26 cellular contexts compared by ENCODE assay signal in the genomic region with DNA sequence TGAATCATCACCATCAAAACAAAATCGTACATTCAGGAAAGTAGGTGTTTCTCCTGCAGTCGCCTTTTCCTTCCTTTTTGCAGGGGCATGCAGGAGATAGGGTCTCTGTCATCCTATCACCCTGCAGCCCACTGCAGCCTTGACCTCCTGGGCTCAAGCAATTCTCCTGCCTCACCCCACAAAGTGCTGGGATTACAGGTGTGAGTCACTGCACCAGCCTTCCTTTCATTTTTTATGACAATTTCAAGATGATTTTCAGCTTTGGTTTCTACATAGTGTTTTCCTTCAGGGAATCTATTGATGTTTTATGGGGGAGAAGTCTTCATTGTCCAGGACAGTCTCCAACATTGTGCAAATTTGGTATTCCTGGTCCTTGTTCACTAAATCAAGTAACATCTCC.
"Had no signal": no experiment of that assay in that cellular context is flagged by ENCODE, and none has a peak within 500 bp of the region (broad histone marks: within the 10 kb centered on the region; RNA-seq: fewer than 3 reads in every experiment).

No MANE protein-coding gene starts in this region.

- H3K36me3 ChIP-seq: heart right ventricle, ovary, sigmoid colon, spleen, tibial artery had no signal

- FAIRE-seq: islet of Langerhans had no signal

- H3K4me3 ChIP-seq: dorsolateral prefrontal cortex, heart right ventricle, lung, ovary, psoas muscle, sigmoid colon, spleen, testis, tibial artery had no signal

- H3K4me1 ChIP-seq: psoas muscle, spleen, testis, tibial artery had no signal

- H3K9me3 ChIP-seq: heart right ventricle, ovary, psoas muscle, sigmoid colon, spleen, testis, tibial artery had no signal

- H3K27me3 ChIP-seq: dorsolateral prefrontal cortex, heart right ventricle, ovary, sigmoid colon, spleen, testis, tibial artery had no signal

- DNase-seq: cerebellar nuclear complex; dorsolateral prefrontal cortex; effector CD4-positive, alpha-beta T cell; glutamatergic neuron; heart right ventricle; hippocampal formation; kidney glomerular epithelial cell; mesenchymal stem cell; naive thymus-derived CD4-positive, alpha-beta T cell; occipital lobe; ovary; posterior cingulate gyrus; psoas muscle; right cardiac atrium; sigmoid colon; spleen; stimulated activated CD4-positive, alpha-beta T cell treated with anti-CD3 and anti-CD28 coated beads, Interleukin-4, amount 100 ng/mL, for 4 hours; stimulated activated naive CD8-positive, alpha-beta T cell treated with anti-CD3 and anti-CD28 coated beads, Interleukin-15, Interleukin-2, amounts not matched to agents 100 U/mL and 50 U/mL, for 24 hours; substantia nigra; testis; tibial artery had no signal

- H3K27ac ChIP-seq: dorsolateral prefrontal cortex, epithelial cell of prostate, heart right ventricle, ovary, psoas muscle, sigmoid colon, spleen, testis, tibial artery had no signal

- ATAC-seq: esophagus mucosa; heart right ventricle; naive thymus-derived CD4-positive, alpha-beta T cell; psoas muscle; right cardiac atrium; stimulated activated memory B cell treated with anti-CD40 and anti-IgM and Interleukin-4, amounts not matched to agents 10 μg/mL and 1 μg/mL and 100 μg/mL, for 72 hours; stimulated activated naive CD8-positive, alpha-beta T cell treated with anti-CD3 and anti-CD28 coated beads, Interleukin-15, Interleukin-2, amounts not matched to agents 100 U/mL and 50 U/mL, for 24 hours had no signal
